In the genomic region with DNA sequence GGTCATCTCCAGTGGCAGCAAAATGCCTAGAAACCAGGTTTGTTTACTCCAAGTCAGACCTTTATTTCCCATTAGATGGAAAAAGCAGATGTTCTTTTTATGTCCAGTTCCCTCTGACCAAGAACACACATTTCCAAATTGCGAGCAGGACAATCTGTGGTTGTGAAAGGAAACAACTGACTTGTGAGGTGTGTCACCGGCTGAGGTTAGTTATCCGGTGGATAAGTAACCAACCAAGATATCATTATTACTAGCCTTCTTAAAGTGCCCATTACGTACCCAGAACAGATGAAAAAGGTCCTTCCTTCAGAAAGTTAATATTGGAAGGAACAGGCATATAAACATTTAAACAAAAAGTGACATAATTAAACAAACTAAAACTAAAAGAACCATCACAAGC, we compare ENCODE assay signal across 8 cellular contexts.
DNase-seq lines count a peak whose midpoint lies in the region; ATAC-seq and TF ChIP-seq lines count a peak whose summit lies in the region.

No MANE protein-coding gene starts in this region.

- H3K27me3 ChIP-seq in esophagus squamous epithelium (no peaks in the 10 kb centered on the region), BE2C (no peaks in the 10 kb centered on the region)

- H3K9me3 ChIP-seq in esophagus squamous epithelium (no peaks in the 10 kb centered on the region), BE2C (no peaks in the 10 kb centered on the region)

- DNase-seq in esophagus squamous epithelium (lab: John Stamatoyannopoulos, UW) (no peak), hepatic stellate cell (ENCODE audit: low spot score) (no peak), BE2C (no peak), activated T-cell treated with anti-CD3 and anti-CD28 coated beads for 4 hours (no peak), SKM-1 (lab: John Stamatoyannopoulos, UW; ENCODE audit: unreplicated experiment) (no peak)

- H3K36me3 ChIP-seq in esophagus squamous epithelium (no peaks in the 10 kb centered on the region), BE2C (no peaks in the 10 kb centered on the region; the same call in none of the 2 replicates)

- peak overlapping the region; percentile 3 to 76 (median 69) for H3K27ac ChIP-seq in esophagus squamous epithelium

- H3K27me3 Mint-ChIP-seq in stimulated activated memory B cell treated with anti-CD40 and anti-IgM and Interleukin-4, amounts not matched to agents 10 μg/mL and 1 μg/mL and 100 μg/mL, for 72 hours, result no peaks in the 10 kb centered on the region

- H3K4me1 ChIP-seq in esophagus squamous epithelium (peaks cover 11 to 79% (median 20%) of the 10 kb centered on the region in 3 donors), BE2C (peaks cover 20% of the 10 kb centered on the region)

- ATAC-seq in GM19452 (IDR thresholded peaks at IDR 0.05; ENCODE audit: unreplicated experiment) (peak; percentile 68), HG03460 (IDR thresholded peaks at IDR 0.05; ENCODE audit: unreplicated experiment) (peak; percentile 69)
- peak; percentile 73 for ATAC-seq in stimulated activated memory B cell treated with anti-CD40 and anti-IgM and Interleukin-4, amounts not matched to agents 10 μg/mL and 1 μg/mL and 100 μg/mL, for 72 hours

- H3K4me3 Mint-ChIP-seq in stimulated activated memory B cell treated with anti-CD40 and anti-IgM and Interleukin-4, amounts not matched to agents 10 μg/mL and 1 μg/mL and 100 μg/mL, for 72 hours, result no peak overlapping the region

- WGBS in esophagus squamous epithelium, 2 donors, result 34 to 43% methylated on average over 4 of the region's 4 CpGs

- peaks cover 25% of the 10 kb centered on the region for H3K4me1 Mint-ChIP-seq in stimulated activated memory B cell treated with anti-CD40 and anti-IgM and Interleukin-4, amounts not matched to agents 10 μg/mL and 1 μg/mL and 100 μg/mL, for 72 hours

- TF ChIP-seq POLR2A in esophagus squamous epithelium (IDR thresholded peaks at IDR 0.05), result no peak

- TF ChIP-seq CTCF in esophagus squamous epithelium (IDR thresholded peaks at IDR 0.05), result no peak
- TF ChIP-seq CTCF in BE2C (IDR thresholded peaks at IDR 0.05; ENCODE audit: low read depth, low read length), result no peak

- H3K36me3 Mint-ChIP-seq in stimulated activated memory B cell treated with anti-CD40 and anti-IgM and Interleukin-4, amounts not matched to agents 10 μg/mL and 1 μg/mL and 100 μg/mL, for 72 hours, result peaks cover 14% of the 10 kb centered on the region

- H3K4me3 ChIP-seq in esophagus squamous epithelium (no peak overlapping the region), BE2C (ENCODE audit: low read depth, low read length) (no peak overlapping the region)

- H3K27ac Mint-ChIP-seq in stimulated activated memory B cell treated with anti-CD40 and anti-IgM and Interleukin-4, amounts not matched to agents 10 μg/mL and 1 μg/mL and 100 μg/mL, for 72 hours, result peak overlapping the region; percentile 70

- intact Hi-C loops in esophagus squamous epithelium (cut with DNase I), result loop anchor here (5.0 to 10.0 kb wide), 2 partner anchors 251 to 538 kb away; no protein-coding TSS in a partner anchor

- H3K9me3 Mint-ChIP-seq in stimulated activated memory B cell treated with anti-CD40 and anti-IgM and Interleukin-4, amounts not matched to agents 10 μg/mL and 1 μg/mL and 100 μg/mL, for 72 hours, result no peaks in the 10 kb centered on the region
